ENCODE assay signal across 19 cellular contexts in the genomic region with DNA sequence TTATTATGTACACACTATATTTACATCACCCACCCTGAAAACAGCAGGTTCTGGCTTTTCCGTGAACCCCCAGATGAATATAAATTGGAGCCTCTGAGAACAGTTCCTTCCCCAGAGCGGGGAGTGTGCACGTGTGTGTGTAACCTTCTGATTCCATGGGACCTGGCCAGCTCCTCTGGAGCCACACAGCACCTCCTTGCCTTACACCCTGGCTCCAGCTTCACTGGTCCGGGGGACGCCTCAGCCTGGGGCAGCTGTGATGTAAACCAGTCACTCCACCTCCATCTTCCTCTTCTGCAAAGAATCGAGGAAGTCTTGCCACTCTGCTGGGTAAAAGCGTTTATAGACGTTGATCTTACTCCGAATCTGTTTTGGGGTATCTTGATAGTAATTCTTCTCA. TPM values are rescaled to one million over a fixed set of nuclear protein-coding genes. Genes with fewer than 3 reads are reported as not detected.
DNase-seq lines count a peak whose midpoint lies in the region; ATAC-seq lines count a peak whose summit lies in the region.
"Had no signal": no experiment of that assay in that cellular context is flagged by ENCODE, and none has a peak within 500 bp of the region (broad histone marks: within the 10 kb centered on the region; RNA-seq: fewer than 3 reads in every experiment).

No MANE protein-coding gene starts in this region.

- CTCF ChIA-PET in activated naive CD4-positive, alpha-beta T cell treated with anti-CD3 and anti-CD28 coated beads, Interleukin-2, amount 10 ng/mL, durations not matched to agents 7 days and 5 days (lab: Charles Lee) = no interaction called here
- CTCF ChIA-PET in activated naive CD4-positive, alpha-beta T cell treated with anti-CD3 and anti-CD28 coated beads for 36 hours (lab: Charles Lee) = no interaction called here

- H3K9ac ChIP-seq in skeletal muscle tissue (ENCODE audit: low read depth in 1 of 3, low read length in 3 of 3) = no peak overlapping the region
- H3K9ac ChIP-seq: BLaER1 had no signal

- H3K27me3 ChIP-seq in skeletal muscle tissue (ENCODE audit: control insufficient read depth in 3 of 3, insufficient read depth in 3 of 3, low read length in 3 of 3) = no peaks in the 10 kb centered on the region
- H3K27me3 ChIP-seq: BLaER1 had no signal

- H3K4me3 ChIP-seq in skeletal muscle tissue (ENCODE audit: low read length in 3 of 3) = no peak overlapping the region
- H3K4me3 ChIP-seq: BLaER1, HAP-1 had no signal

- no peak for DNase-seq in activated naive CD4-positive, alpha-beta T cell treated with anti-CD3 and anti-CD28 coated beads, Interleukin-2, amount 10 ng/mL, durations not matched to agents 7 days and 5 days
- no peak for DNase-seq in activated naive CD4-positive, alpha-beta T cell treated with anti-CD3 and anti-CD28 coated beads for 36 hours
- no peak for DNase-seq in T-helper 17 cell
- DNase-seq in posterior vena cava (ENCODE audit: low spot score) = peak; percentile 72
- no peak for DNase-seq in stimulated activated CD4-positive, alpha-beta T cell treated with anti-CD3 and anti-CD28 coated beads, Interleukin-2, amount 100 ng/mL, for 24 hours
- DNase-seq in NCI-H1105 (lab: John Stamatoyannopoulos, UW) = no peak
- DNase-seq: Caco-2; CD4-positive, CD25-positive, alpha-beta regulatory T cell; CD8-positive, alpha-beta T cell; DMS153; DND-41; GOT3 had no signal

- H3K9me3 ChIP-seq in T-helper 17 cell (ENCODE audit: control insufficient read depth, low read length, poor library complexity, severe bottlenecking) (no peaks in the 10 kb centered on the region), skeletal muscle tissue (ENCODE audit: control insufficient read depth in 3 of 3, low read length in 3 of 3) (no peaks in the 10 kb centered on the region)
- H3K9me3 ChIP-seq: BLaER1, Caco-2, HAP-1 had no signal

- H3K36me3 ChIP-seq in skeletal muscle tissue (ENCODE audit: control insufficient read depth in 3 of 3, insufficient read depth in 3 of 3, low read length in 3 of 3) = peaks cover 26 to 36% (median 32%) of the 10 kb centered on the region in 3 donors

- H3K27ac ChIP-seq in skeletal muscle tissue (ENCODE audit: low read depth, low read length) = peak overlapping the region; percentile 62
- H3K27ac ChIP-seq: 22Rv1, BLaER1, C4-2B had no signal

- H3K4me1 ChIP-seq in skeletal muscle tissue (ENCODE audit: control insufficient read depth in 3 of 3, insufficient read depth in 3 of 3, low read length in 3 of 3) = peaks cover 30 to 55% (median 43%) of the 10 kb centered on the region in 3 donors
- H3K4me1 ChIP-seq: HAP-1 had no signal

- ATAC-seq in T-helper 17 cell = no peak
- no peak for ATAC-seq in HG03439 (IDR thresholded peaks at IDR 0.05; ENCODE audit: unreplicated experiment)
- ATAC-seq: CD8-positive, alpha-beta T cell had no signal

- intact Hi-C loops in activated naive CD4-positive, alpha-beta T cell treated with anti-CD3 and anti-CD28 coated beads for 36 hours (cut with micrococcal nuclease) = no loop called here
- intact Hi-C loops in posterior vena cava (cut with DNase I) = no loop called here

- no peaks in the 10 kb centered on the region for H3K9me3 Mint-ChIP-seq in activated naive CD4-positive, alpha-beta T cell treated with anti-CD3 and anti-CD28 coated beads, Interleukin-2, amount 10 ng/mL, durations not matched to agents 7 days and 5 days
- H3K9me3 Mint-ChIP-seq in activated naive CD4-positive, alpha-beta T cell treated with anti-CD3 and anti-CD28 coated beads for 36 hours = no peaks in the 10 kb centered on the region
- H3K9me3 Mint-ChIP-seq: CD4-positive, CD25-positive, alpha-beta regulatory T cell; CD8-positive, alpha-beta T cell had no signal

- H3K4me3 Mint-ChIP-seq in activated naive CD4-positive, alpha-beta T cell treated with anti-CD3 and anti-CD28 coated beads, Interleukin-2, amount 10 ng/mL, durations not matched to agents 7 days and 5 days = no peak overlapping the region
- no peak overlapping the region for H3K4me3 Mint-ChIP-seq in activated naive CD4-positive, alpha-beta T cell treated with anti-CD3 and anti-CD28 coated beads for 36 hours
- no peak overlapping the region for H3K4me3 Mint-ChIP-seq in T-helper 17 cell
- H3K4me3 Mint-ChIP-seq: B cell; CD4-positive, CD25-positive, alpha-beta regulatory T cell; CD8-positive, alpha-beta T cell had no signal

- peaks cover 22% of the 10 kb centered on the region for H3K4me1 Mint-ChIP-seq in activated naive CD4-positive, alpha-beta T cell treated with anti-CD3 and anti-CD28 coated beads, Interleukin-2, amount 10 ng/mL, durations not matched to agents 7 days and 5 days
- peaks cover 25% of the 10 kb centered on the region for H3K4me1 Mint-ChIP-seq in activated naive CD4-positive, alpha-beta T cell treated with anti-CD3 and anti-CD28 coated beads for 36 hours (ENCODE audit: low read depth)
- peaks cover 29% of the 10 kb centered on the region for H3K4me1 Mint-ChIP-seq in T-helper 17 cell

- peak overlapping the region; percentile 37 for H3K27ac Mint-ChIP-seq in activated naive CD4-positive, alpha-beta T cell treated with anti-CD3 and anti-CD28 coated beads, Interleukin-2, amount 10 ng/mL, durations not matched to agents 7 days and 5 days
- H3K27ac Mint-ChIP-seq in activated naive CD4-positive, alpha-beta T cell treated with anti-CD3 and anti-CD28 coated beads for 36 hours = no peak overlapping the region
- peak overlapping the region; percentile 41 for H3K27ac Mint-ChIP-seq in T-helper 17 cell
- H3K27ac Mint-ChIP-seq: B cell; CD4-positive, CD25-positive, alpha-beta regulatory T cell; CD8-positive, alpha-beta T cell had no signal

- no peaks in the 10 kb centered on the region for H3K27me3 Mint-ChIP-seq in activated naive CD4-positive, alpha-beta T cell treated with anti-CD3 and anti-CD28 coated beads, Interleukin-2, amount 10 ng/mL, durations not matched to agents 7 days and 5 days
- no peaks in the 10 kb centered on the region for H3K27me3 Mint-ChIP-seq in activated naive CD4-positive, alpha-beta T cell treated with anti-CD3 and anti-CD28 coated beads for 36 hours (ENCODE audit: low read depth)
- no peaks in the 10 kb centered on the region for H3K27me3 Mint-ChIP-seq in T-helper 17 cell
- H3K27me3 Mint-ChIP-seq: B cell; CD4-positive, CD25-positive, alpha-beta regulatory T cell had no signal

- H3K36me3 Mint-ChIP-seq in activated naive CD4-positive, alpha-beta T cell treated with anti-CD3 and anti-CD28 coated beads, Interleukin-2, amount 10 ng/mL, durations not matched to agents 7 days and 5 days = peaks cover 53% of the 10 kb centered on the region
- peaks cover 62% of the 10 kb centered on the region for H3K36me3 Mint-ChIP-seq in activated naive CD4-positive, alpha-beta T cell treated with anti-CD3 and anti-CD28 coated beads for 36 hours (ENCODE audit: low read depth)
- H3K36me3 Mint-ChIP-seq in T-helper 17 cell (ENCODE audit: low read depth) = no peaks in the 10 kb centered on the region

RNA-seq across cellular contexts. Expression of a gene that starts 4.4 kb away (rescaled TPM):
- 10 to 100 TPM; 42.1 to 43.1 TPM for total RNA-seq in activated naive CD4-positive, alpha-beta T cell treated with anti-CD3 and anti-CD28 coated beads for 36 hours
- 10 to 100 TPM; 17.9 to 19.2 TPM for total RNA-seq in T-helper 17 cell
- 10 to 100 TPM; 17.5 to 18.1 TPM for total RNA-seq in posterior vena cava
- 9.9 TPM for total RNA-seq in skeletal muscle tissue

RNA-seq across cellular contexts. Expression of a gene that starts 4.6 kb away (rescaled TPM):
- 100 to 1,000 TPM; 154 to 155 TPM for total RNA-seq in activated naive CD4-positive, alpha-beta T cell treated with anti-CD3 and anti-CD28 coated beads for 36 hours
- 100 to 1,000 TPM; 119 to 135 TPM for total RNA-seq in T-helper 17 cell
- 10 to 100 TPM; 66.9 to 90.4 TPM for total RNA-seq in posterior vena cava
- total RNA-seq in skeletal muscle tissue = 108 TPM

RNA-seq across cellular contexts. Expression of a gene that starts 18.7 kb away (rescaled TPM):
- total RNA-seq in activated naive CD4-positive, alpha-beta T cell treated with anti-CD3 and anti-CD28 coated beads for 36 hours = 1 to 10 TPM; 3.9 to 5.1 TPM
- total RNA-seq in T-helper 17 cell (1 to 10 TPM; 7.3 to 7.6 TPM), posterior vena cava (10 to 100 TPM; 12.4 to 15.2 TPM), skeletal muscle tissue (9.4 TPM)

RNA-seq across cellular contexts. Expression of a gene that starts 22.4 kb away (rescaled TPM):
- 10 to 100 TPM; 33.5 to 33.7 TPM for total RNA-seq in activated naive CD4-positive, alpha-beta T cell treated with anti-CD3 and anti-CD28 coated beads for 36 hours
- total RNA-seq in T-helper 17 cell = 10 to 100 TPM; 73.9 to 76.7 TPM
- total RNA-seq in posterior vena cava = 10 to 100 TPM; 80.9 to 90.2 TPM
- 28.7 TPM for total RNA-seq in skeletal muscle tissue

RNA-seq across cellular contexts. Expression of a gene that starts 32.4 kb away (rescaled TPM):
- 10 to 100 TPM; 51.1 to 53.9 TPM for total RNA-seq in activated naive CD4-positive, alpha-beta T cell treated with anti-CD3 and anti-CD28 coated beads for 36 hours
- total RNA-seq in T-helper 17 cell (10 to 100 TPM; 65.3 to 69.4 TPM), posterior vena cava (100 to 1,000 TPM; 147 to 179 TPM), skeletal muscle tissue (44.4 TPM)
